8 cellular contexts compared by ENCODE assay signal in the genomic region with DNA sequence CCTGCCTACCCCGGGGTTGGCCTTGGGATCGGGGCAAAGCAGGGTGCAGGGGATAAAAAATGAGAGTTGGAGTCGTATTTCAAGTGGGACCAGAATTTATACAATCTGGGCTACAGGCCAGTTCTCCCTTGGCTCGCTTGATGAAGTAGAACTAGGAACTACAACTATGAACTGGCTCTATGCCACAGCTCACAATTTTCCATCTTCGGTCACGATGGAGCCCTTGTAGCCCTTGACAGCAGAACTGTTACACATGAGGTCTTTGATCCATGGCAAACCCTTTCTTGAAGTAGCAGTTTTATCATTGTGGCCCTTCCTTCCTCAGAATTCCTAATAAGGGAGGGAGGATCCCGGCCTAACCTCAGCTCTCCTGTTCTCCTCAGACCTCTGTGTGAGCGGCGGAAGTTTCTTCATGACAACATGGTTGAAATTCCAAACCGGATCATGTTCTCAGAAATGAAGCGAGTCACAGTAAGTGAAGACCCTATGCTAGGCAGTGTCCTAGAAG. TPM values are rescaled to one million over a fixed set of nuclear protein-coding genes. Genes with fewer than 3 reads are reported as not detected.
A peak's percentile ranks its signal among the peaks of the same experiment; 100 is the strongest.
DNase-seq lines count a peak whose midpoint lies in the region; ATAC-seq and TF ChIP-seq lines count a peak whose summit lies in the region.

No MANE protein-coding gene starts in this region.

- H3K27me3 Mint-ChIP-seq in stimulated activated memory B cell treated with anti-CD40 and anti-IgM and Interleukin-4, amounts not matched to agents 10 μg/mL and 1 μg/mL and 100 μg/mL, for 72 hours, result no peaks in the 10 kb centered on the region

- H2AFZ ChIP-seq in PC-9, result no peak overlapping the region

- H3K4me3 Mint-ChIP-seq in stimulated activated memory B cell treated with anti-CD40 and anti-IgM and Interleukin-4, amounts not matched to agents 10 μg/mL and 1 μg/mL and 100 μg/mL, for 72 hours, result no peak overlapping the region

- no peaks in the 10 kb centered on the region for H3K9me3 Mint-ChIP-seq in stimulated activated memory B cell treated with anti-CD40 and anti-IgM and Interleukin-4, amounts not matched to agents 10 μg/mL and 1 μg/mL and 100 μg/mL, for 72 hours

- H3F3A ChIP-seq in PC-9 (ENCODE audit: insufficient read depth, low read depth), result peaks cover 4% of the 10 kb centered on the region; the same call in 1 of the 2 replicates

- intact Hi-C loops in colonic mucosa (cut with DNase I), result loop anchor here (10.0 kb wide), 1 partner anchor 183 kb away; no protein-coding TSS in a partner anchor
- intact Hi-C loops in left colon (cut with DNase I, micrococcal nuclease), result no loop called here
- intact Hi-C loops in PC-9 (cut with micrococcal nuclease; ENCODE audit: unreplicated experiment), result loop anchor here (5.0 kb wide), 1 partner anchor 575 kb away; no protein-coding TSS in a partner anchor

- H3K27me3 ChIP-seq in colonic mucosa (no peaks in the 10 kb centered on the region), PC-9 (ENCODE audit: insufficient read depth, low read depth) (no peaks in the 10 kb centered on the region)

- H3K9me3 ChIP-seq in colonic mucosa, result no peaks in the 10 kb centered on the region
- H3K9me3 ChIP-seq in PC-9 (ENCODE audit: insufficient read depth, low read depth), result no peaks in the 10 kb centered on the region

- no peak overlapping the region for H3K4me2 ChIP-seq in PC-9

- H3K4me1 ChIP-seq in colonic mucosa, result no peaks in the 10 kb centered on the region
- H3K4me1 ChIP-seq in PC-9 (replicated peaks; ENCODE audit: insufficient read depth), result peaks cover 15% of the 10 kb centered on the region

- no TSS peak for BruUV-seq in PC-9 (replicated peaks; lab: Mats Ljungman, UMichigan)

- DNase-seq in NCI-H2107 treated with DMSO at 0.1 percent for 48 hours (lab: John Stamatoyannopoulos, UW; ENCODE audit: unreplicated experiment), result peak; percentile 36
- DNase-seq in colonic mucosa, result peak; percentile 31
- peak; percentile 32 to 63 for DNase-seq in left colon
- peak in 1 of 49 donors; percentile 27 for DNase-seq in substantia nigra (lab: John Stamatoyannopoulos, UW)
- DNase-seq in PC-9, result no peak
- no peak for DNase-seq in CD1c-positive myeloid dendritic cell (ENCODE audit: extremely low spot score)
- no peak for DNase-seq in NCI-H524 treated with DMSO at 0.1 percent for 48 hours (lab: John Stamatoyannopoulos, UW)

- H3K36me3 ChIP-seq in colonic mucosa (peaks cover 1% of the 10 kb centered on the region), PC-9 (ENCODE audit: low read depth) (0 out of 2 replicates have a peak, but pooled peaks cover 6% of the 10 kb centered on the region)

- H3K27ac ChIP-seq in colonic mucosa (peak overlapping the region; percentile 27), substantia nigra (ENCODE audit: low read depth, low read length, poor library complexity, severe bottlenecking) (peak overlapping the region; percentile 92), PC-9 (no peak overlapping the region)

- H3K27ac Mint-ChIP-seq in stimulated activated memory B cell treated with anti-CD40 and anti-IgM and Interleukin-4, amounts not matched to agents 10 μg/mL and 1 μg/mL and 100 μg/mL, for 72 hours, result no peak overlapping the region

- H3K36me3 Mint-ChIP-seq in stimulated activated memory B cell treated with anti-CD40 and anti-IgM and Interleukin-4, amounts not matched to agents 10 μg/mL and 1 μg/mL and 100 μg/mL, for 72 hours, result peaks cover 31% of the 10 kb centered on the region

- H3K4me1 Mint-ChIP-seq in stimulated activated memory B cell treated with anti-CD40 and anti-IgM and Interleukin-4, amounts not matched to agents 10 μg/mL and 1 μg/mL and 100 μg/mL, for 72 hours, result peaks cover 6% of the 10 kb centered on the region

- H4K20me1 ChIP-seq in PC-9 (ENCODE audit: insufficient read depth), result no peaks in the 10 kb centered on the region

- CTCF ChIA-PET in PC-9 (lab: Charles Lee), result interaction anchor here (0.5 kb wide), 1 partner anchor 44 kb away, joined by 7 read pairs; no protein-coding TSS in a partner anchor

- ATAC-seq in left colon, result no peak
- ATAC-seq in stimulated activated memory B cell treated with anti-CD40 and anti-IgM and Interleukin-4, amounts not matched to agents 10 μg/mL and 1 μg/mL and 100 μg/mL, for 72 hours, result no peak

- H3K9ac ChIP-seq in colonic mucosa (ENCODE audit: low read depth in 2 of 2, low read length in 2 of 2), result no peak overlapping the region

- POLR2A ChIA-PET in PC-9 (lab: Charles Lee; ENCODE audit: unreplicated experiment), result no interaction called here

- no peaks in the 10 kb centered on the region for H3K9me2 ChIP-seq in PC-9 (ENCODE audit: insufficient read depth)

- H3K4me3 ChIP-seq in colonic mucosa (no peak overlapping the region), PC-9 (no peak overlapping the region)

- H3K79me2 ChIP-seq in PC-9 (ENCODE audit: low read depth), result no peaks in the 10 kb centered on the region

- TF ChIP-seq CTCF in colonic mucosa (IDR thresholded peaks at IDR 0.05) (no peak), PC-9 (conservative IDR thresholded peaks at IDR 0.05) (no peak)

RNA-seq across cellular contexts. Expression of a gene that starts 17.1 kb away (rescaled TPM):
- total RNA-seq in colonic mucosa, result 10 to 100 TPM; 29.1 to 42.9 TPM
- total RNA-seq in left colon, result 10 to 100 TPM; 30.2 to 42.5 TPM
- total RNA-seq in PC-9 (2021), result 25.0 and 25.5 TPM in 2 replicates

RNA-seq across cellular contexts. Expression of a gene that starts 36.1 kb away (rescaled TPM):
- 10 to 100 TPM; 12.6 to 14.3 TPM for total RNA-seq in colonic mucosa
- total RNA-seq in left colon, result 10 to 100 TPM; 14.4 to 15.1 TPM
- total RNA-seq in PC-9 (2021), result 13.6 and 13.9 TPM in 2 replicates

RNA-seq across cellular contexts. Expression of a gene that starts 36.1 kb away (rescaled TPM):
- total RNA-seq in colonic mucosa (1 to 10 TPM in 1 of 2 donors, under 1 TPM in 1; 0.67 to 2.3 TPM), left colon (1 to 10 TPM in 1 of 2 donors, under 1 TPM in 1; 0.89 to 1.8 TPM), PC-9 (2021) (3.7 and 8.5 TPM in 2 replicates)

Comparison
In these comparisons a context has a peak if more than half of its experiments do, and no peak if none do; other contexts are left out.
1. DNase-seq: peak in NCI-H2107 treated with DMSO at 0.1 percent for 48 hours (single experiment), colonic mucosa (single experiment) and left colon (2 of 2); none in PC-9 (0 of 2), CD1c-positive myeloid dendritic cell (single experiment) and NCI-H524 treated with DMSO at 0.1 percent for 48 hours (single experiment).
2. intact Hi-C loops: an anchor here in colonic mucosa (10.0 kb wide) and PC-9 (5.0 kb wide); none called in left colon.